ENCODE assay signal across 11 cellular contexts in genomic region chr6:43268782-43269272, GRCh38. TPM values are rescaled to one million over a fixed set of nuclear protein-coding genes. Genes with fewer than 3 reads are reported as not detected.
DNase-seq lines count a peak whose midpoint lies in the region; ATAC-seq and TF ChIP-seq lines count a peak whose summit lies in the region.
"Had no signal": no experiment of that assay in that cellular context is flagged by ENCODE, and none has a peak within 500 bp of the region (broad histone marks: within the 10 kb centered on the region; RNA-seq: fewer than 3 reads in every experiment).

No MANE protein-coding gene starts in this region.

- BruUV-seq in IMR-90 (replicated peaks; lab: Mats Ljungman, UMichigan), result no TSS peak

- no peak overlapping the region for H2BK5ac ChIP-seq in IMR-90 (ENCODE audit: low read depth, low read length, poor library complexity, severe bottlenecking)

- peaks cover 11% of the 10 kb centered on the region for H3K4me1 Mint-ChIP-seq in activated CD8-positive, alpha-beta T cell treated with anti-CD3 and anti-CD28 coated beads for 36 hours (ENCODE audit: low read depth)
- H3K4me1 Mint-ChIP-seq in stimulated activated effector memory CD8-positive, alpha-beta T cell treated with anti-CD3 and anti-CD28 coated beads, Interleukin-12 subunit alpha, Interleukin-12 subunit beta, amount 100 ng/mL, for 72 hours, result peaks cover 19% of the 10 kb centered on the region

- no peak for TF ChIP-seq CTCF in IMR-90 (conservative IDR thresholded peaks at IDR 0.05; ENCODE audit: low read depth, low read length)
- TF ChIP-seq CTCF in activated CD8-positive, alpha-beta T cell treated with anti-CD3 and anti-CD28 coated beads for 36 hours (IDR thresholded peaks at IDR 0.05), result no peak

- peaks cover 2% of the 10 kb centered on the region; the same call in 1 of the 2 replicates for H3K4me1 ChIP-seq in IMR-90 (ENCODE audit: control insufficient read depth, insufficient read depth, low read length)
- peaks cover 13% of the 10 kb centered on the region for H3K4me1 ChIP-seq in iPS-15b (ENCODE audit: control insufficient read depth, insufficient read depth, low read length)

- no peak overlapping the region for H4K5ac ChIP-seq in IMR-90 (ENCODE audit: low read depth, low read length)

- no peak overlapping the region for H3K9ac ChIP-seq in IMR-90 (ENCODE audit: low read depth, low read length)
- no peak overlapping the region for H3K9ac ChIP-seq in iPS-15b (ENCODE audit: low read depth, low read length)

- ATAC-seq in IMR-90 (ENCODE audit: low read depth) (no peak), HG03571 (IDR thresholded peaks at IDR 0.05; ENCODE audit: unreplicated experiment) (no peak)
- no peak for ATAC-seq in activated CD8-positive, alpha-beta T cell treated with anti-CD3 and anti-CD28 coated beads for 36 hours
- no peak for ATAC-seq in stimulated activated effector memory CD8-positive, alpha-beta T cell treated with anti-CD3 and anti-CD28 coated beads, Interleukin-12 subunit alpha, Interleukin-12 subunit beta, amount 100 ng/mL, for 72 hours

- no peak overlapping the region for H2BK20ac ChIP-seq in IMR-90 (ENCODE audit: low read depth, low read length)

- no peak overlapping the region for H3K27ac Mint-ChIP-seq in activated CD8-positive, alpha-beta T cell treated with anti-CD3 and anti-CD28 coated beads for 36 hours
- H3K27ac Mint-ChIP-seq in stimulated activated effector memory CD8-positive, alpha-beta T cell treated with anti-CD3 and anti-CD28 coated beads, Interleukin-12 subunit alpha, Interleukin-12 subunit beta, amount 100 ng/mL, for 72 hours, result no peak overlapping the region

- H3K23ac ChIP-seq in IMR-90 (ENCODE audit: low read depth, low read length), result 0 out of 2 replicates have a peak overlapping the region, but pooled peaks have one; percentile 43

- no peaks in the 10 kb centered on the region for H3K79me1 ChIP-seq in IMR-90 (ENCODE audit: low read depth in 1 of 2, low read length in 2 of 2)

- H3K18ac ChIP-seq in IMR-90 (ENCODE audit: low read depth, low read length), result no peak overlapping the region

- no peak overlapping the region for H4K8ac ChIP-seq in IMR-90 (ENCODE audit: low read depth in 2 of 2, low read length in 2 of 2)

- in situ Hi-C loops in IMR-90 (cut with MboI; ENCODE audit: low sequenced_read_pairs), result no loop called here

- H3K36me3 Mint-ChIP-seq in activated CD8-positive, alpha-beta T cell treated with anti-CD3 and anti-CD28 coated beads for 36 hours (ENCODE audit: low read depth), result no peaks in the 10 kb centered on the region
- H3K36me3 Mint-ChIP-seq in stimulated activated effector memory CD8-positive, alpha-beta T cell treated with anti-CD3 and anti-CD28 coated beads, Interleukin-12 subunit alpha, Interleukin-12 subunit beta, amount 100 ng/mL, for 72 hours, result no peaks in the 10 kb centered on the region

- DNase-seq in IMR-90 (no peak), islet precursor cell (no peak)
- DNase-seq in activated CD8-positive, alpha-beta T cell treated with anti-CD3 and anti-CD28 coated beads for 36 hours, result no peak
- no peak for DNase-seq in stimulated activated effector memory CD8-positive, alpha-beta T cell treated with anti-CD3 and anti-CD28 coated beads, Interleukin-12 subunit alpha, Interleukin-12 subunit beta, amount 100 ng/mL, for 72 hours (ENCODE audit: low spot score in 2 of 2)
- DNase-seq in central memory CD4-positive, alpha-beta T cell, result no peak
- DNase-seq: KG1, NCI-H524 had no signal

- no peak for TF ChIP-seq RAD21 in IMR-90 (IDR thresholded peaks at IDR 0.05; ENCODE audit: low read length)

- no peak overlapping the region for H2BK15ac ChIP-seq in IMR-90 (ENCODE audit: low read depth, low read length)

- no peak overlapping the region for H4K91ac ChIP-seq in IMR-90 (ENCODE audit: insufficient read depth, low read depth, low read length)

- no CpG with 5 or more reads among the region's 10 CpGs for WGBS in IMR-90 (ENCODE audit: extremely low coverage in 2 of 2, insufficient read length in 1 of 2), 2 experiments

- no peak for TF ChIP-seq POLR2A in IMR-90 (IDR thresholded peaks at IDR 0.05; ENCODE audit: low read depth, low read length)

- peak overlapping the region; percentile 87 for H2AFZ ChIP-seq in IMR-90 (replicated peaks; ENCODE audit: low read length, poor library complexity)

- H3K9me3 Mint-ChIP-seq in activated CD8-positive, alpha-beta T cell treated with anti-CD3 and anti-CD28 coated beads for 36 hours, result no peaks in the 10 kb centered on the region
- no peaks in the 10 kb centered on the region for H3K9me3 Mint-ChIP-seq in stimulated activated effector memory CD8-positive, alpha-beta T cell treated with anti-CD3 and anti-CD28 coated beads, Interleukin-12 subunit alpha, Interleukin-12 subunit beta, amount 100 ng/mL, for 72 hours

- H3K27me3 ChIP-seq in IMR-90 (ENCODE audit: control insufficient read depth, insufficient read depth, low read length) (peaks cover 65% of the 10 kb centered on the region), iPS-15b (ENCODE audit: control insufficient read depth, insufficient read depth, low read length) (peaks cover 55% of the 10 kb centered on the region)
- H3K27me3 ChIP-seq: adrenal gland had no signal

- POLR2A ChIA-PET in IMR-90 (lab: Charles Lee; ENCODE audit: unreplicated experiment), result no interaction called here
- POLR2A ChIA-PET in activated CD8-positive, alpha-beta T cell treated with anti-CD3 and anti-CD28 coated beads for 36 hours (lab: Charles Lee), result interaction anchor here (0.8 to 1.1 kb wide), 3 partner anchors 40 to 252 kb away, joined by 3 read pairs; no protein-coding TSS in a partner anchor

- dilution Hi-C loops in IMR-90 (cut with HindIII; ENCODE audit: low sequenced_read_pairs, unreplicated experiment), result no loop called here

- H4K20me1 ChIP-seq in IMR-90 (ENCODE audit: insufficient read depth, low read length), result no peaks in the 10 kb centered on the region; the same call in 1 of the 2 replicates

- no peak overlapping the region for H2AK5ac ChIP-seq in IMR-90 (ENCODE audit: low read depth, low read length)

- H3K4me3 Mint-ChIP-seq in activated CD8-positive, alpha-beta T cell treated with anti-CD3 and anti-CD28 coated beads for 36 hours, result peak overlapping the region; percentile 31
- H3K4me3 Mint-ChIP-seq in stimulated activated effector memory CD8-positive, alpha-beta T cell treated with anti-CD3 and anti-CD28 coated beads, Interleukin-12 subunit alpha, Interleukin-12 subunit beta, amount 100 ng/mL, for 72 hours, result peak overlapping the region; percentile 65

- no peak overlapping the region for H2BK120ac ChIP-seq in IMR-90 (ENCODE audit: low read depth, low read length)

- H3K4ac ChIP-seq in IMR-90 (ENCODE audit: low read depth, low read length), result no peak overlapping the region; the same call in 1 of the 2 replicates

- peaks cover 8% of the 10 kb centered on the region for H3K9me1 ChIP-seq in IMR-90 (ENCODE audit: insufficient read depth, low read length)

- intact Hi-C loops in IMR-90 (cut with micrococcal nuclease), result no loop called here
- intact Hi-C loops in activated CD8-positive, alpha-beta T cell treated with anti-CD3 and anti-CD28 coated beads for 36 hours (cut with micrococcal nuclease), result loop anchor here (5.0 kb wide), 1 partner anchor 238 kb away; no protein-coding TSS in a partner anchor

- no peaks in the 10 kb centered on the region for H3K9me3 ChIP-seq in IMR-90 (ENCODE audit: control insufficient read depth, insufficient read depth, low read length)
- no peaks in the 10 kb centered on the region for H3K9me3 ChIP-seq in iPS-15b (ENCODE audit: control insufficient read depth, insufficient read depth, low read length)
- H3K9me3 ChIP-seq: adrenal gland had no signal

- H3K4me3 ChIP-seq in IMR-90 (ENCODE audit: insufficient read depth, low read depth, low read length), result no peak overlapping the region
- peak overlapping the region; percentile 6 for H3K4me3 ChIP-seq in iPS-15b (ENCODE audit: low read depth, low read length)

- peak overlapping the region; percentile 66; the same call in 1 of the 2 replicates for H3K4me2 ChIP-seq in IMR-90 (ENCODE audit: low read depth, low read length)

- no peaks in the 10 kb centered on the region for H3K36me3 ChIP-seq in IMR-90 (ENCODE audit: control insufficient read depth, insufficient read depth, low read length)
- H3K36me3 ChIP-seq in iPS-15b (ENCODE audit: control insufficient read depth, insufficient read depth, low read length), result no peaks in the 10 kb centered on the region
- H3K36me3 ChIP-seq: adrenal gland had no signal

- H2AK9ac ChIP-seq in IMR-90 (replicated peaks; ENCODE audit: low read depth, low read length, poor library complexity), result no peak overlapping the region

- H3K56ac ChIP-seq in IMR-90 (ENCODE audit: extremely low read depth, insufficient read depth, low read length), result no peak overlapping the region

- CTCF ChIA-PET in IMR-90 (lab: Yijun Ruan, JAX), result no interaction called here
- CTCF ChIA-PET in activated CD8-positive, alpha-beta T cell treated with anti-CD3 and anti-CD28 coated beads for 36 hours (lab: Charles Lee), result interaction anchor here (1.3 to 1.8 kb wide), 4 partner anchors 40 to 237 kb away, joined by 3 to 5 read pairs (median 4); partner anchors contain the start of genes DNPH1 and TJAP1

- no peak overlapping the region for H3K14ac ChIP-seq in IMR-90 (replicated peaks; ENCODE audit: low read depth, low read length)

- H3K27ac ChIP-seq in IMR-90 (ENCODE audit: insufficient read depth, low read length), result no peak overlapping the region

- peaks cover 10% of the 10 kb centered on the region for H3K27me3 Mint-ChIP-seq in activated CD8-positive, alpha-beta T cell treated with anti-CD3 and anti-CD28 coated beads for 36 hours

RNA-seq across cellular contexts. Expression of gene TTBK1, which starts 25.5 kb away (rescaled TPM):
- under 0.01 TPM in 1 of 2 replicates, not detected in the other for total RNA-seq in IMR-90 (2012; rRNA removed)
- 0.01 and 0.02 TPM in 2 replicates for polyA plus RNA-seq in IMR-90 (2012; rRNA removed)
- 0.02 and 0.03 TPM in 2 replicates for polyA plus RNA-seq in IMR-90 (2012; cell fraction: cytosol; rRNA removed)
- polyA plus RNA-seq in IMR-90 (2012; cell fraction: nucleus; rRNA removed; ENCODE audit: low replicate concordance), result 0.10 and 0.13 TPM in 2 replicates
- under 1 TPM; 0.09 to 0.11 TPM for total RNA-seq in activated CD8-positive, alpha-beta T cell treated with anti-CD3 and anti-CD28 coated beads for 36 hours
- total RNA-seq: myocyte had no signal

RNA-seq across cellular contexts. Expression of gene SLC22A7, which starts 29.2 kb away (rescaled TPM):
- total RNA-seq in IMR-90 (2012; rRNA removed), result not detected in 2 replicates
- not detected in 2 replicates for polyA plus RNA-seq in IMR-90 (2012; rRNA removed)
- not detected in 2 replicates for polyA plus RNA-seq in IMR-90 (2012; cell fraction: cytosol; rRNA removed)
- not detected in 2 replicates for polyA plus RNA-seq in IMR-90 (2012; cell fraction: nucleus; rRNA removed; ENCODE audit: low replicate concordance)
- total RNA-seq in activated CD8-positive, alpha-beta T cell treated with anti-CD3 and anti-CD28 coated beads for 36 hours, result not detected
- total RNA-seq: myocyte had no signal
- polyA plus RNA-seq: adrenal gland had no signal

RNA-seq across cellular contexts. Expression of gene DNPH1, which starts 39.5 kb away (rescaled TPM):
- 19.0 and 22.8 TPM in 2 replicates for total RNA-seq in IMR-90 (2012; rRNA removed)
- polyA plus RNA-seq in IMR-90 (2012; rRNA removed), result 47.8 and 58.0 TPM in 2 replicates
- polyA plus RNA-seq in IMR-90 (2012; cell fraction: cytosol; rRNA removed), result 192 and 227 TPM in 2 replicates
- 42.4 and 83.8 TPM in 2 replicates for polyA plus RNA-seq in IMR-90 (2012; cell fraction: nucleus; rRNA removed; ENCODE audit: low replicate concordance)
- total RNA-seq in activated CD8-positive, alpha-beta T cell treated with anti-CD3 and anti-CD28 coated beads for 36 hours, result 10 to 100 TPM; 86.2 to 86.5 TPM

RNA-seq across cellular contexts. Expression of gene CRIP3, which starts 39.8 kb away (rescaled TPM):
- not detected in 2 replicates for total RNA-seq in IMR-90 (2012; rRNA removed)
- not detected in 2 replicates for polyA plus RNA-seq in IMR-90 (2012; rRNA removed)
- polyA plus RNA-seq in IMR-90 (2012; cell fraction: cytosol; rRNA removed), result not detected in 2 replicates
- 0.13 and 0.55 TPM in 2 replicates for polyA plus RNA-seq in IMR-90 (2012; cell fraction: nucleus; rRNA removed; ENCODE audit: low replicate concordance)
- total RNA-seq in activated CD8-positive, alpha-beta T cell treated with anti-CD3 and anti-CD28 coated beads for 36 hours, result 1 to 10 TPM; 2.2 to 2.4 TPM
- total RNA-seq: myocyte had no signal
